In the genomic region with DNA sequence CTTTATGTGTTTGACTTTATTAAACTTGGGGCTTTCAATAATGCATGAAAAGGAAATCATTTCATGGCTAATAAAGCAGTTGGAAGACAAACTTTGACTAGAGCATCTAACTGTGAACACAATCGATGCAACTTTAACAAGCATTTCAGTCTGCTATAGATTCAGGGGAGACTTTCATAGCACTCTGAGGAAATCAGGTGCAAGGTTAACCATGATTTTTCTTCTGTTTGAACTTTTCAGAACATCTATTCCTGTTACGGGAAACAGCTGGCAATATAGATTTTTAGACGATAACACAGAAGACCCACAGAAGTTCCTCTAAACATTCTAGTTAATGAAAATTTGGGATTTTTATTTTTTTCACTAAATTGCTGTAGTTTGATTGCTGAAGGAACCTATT, we compare ENCODE assay signal across 17 cellular contexts.
DNase-seq lines count a peak whose midpoint lies in the region; ATAC-seq and TF ChIP-seq lines count a peak whose summit lies in the region.
"Had no signal": no experiment of that assay in that cellular context is flagged by ENCODE, and none has a peak within 500 bp of the region (broad histone marks: within the 10 kb centered on the region; RNA-seq: fewer than 3 reads in every experiment).

No MANE protein-coding gene starts in this region.

- no peaks in the 10 kb centered on the region for H3K27me3 Mint-ChIP-seq in activated naive CD8-positive, alpha-beta T cell
- H3K27me3 Mint-ChIP-seq in activated naive CD8-positive, alpha-beta T cell treated with anti-CD3 and anti-CD28 coated beads for 36 hours, result no peaks in the 10 kb centered on the region
- H3K27me3 Mint-ChIP-seq in T-helper 17 cell (peaks cover 6% of the 10 kb centered on the region), natural killer cell (ENCODE audit: low read depth in 2 of 2) (no peaks in the 10 kb centered on the region)

- H3K27ac Mint-ChIP-seq in activated naive CD8-positive, alpha-beta T cell, result peak overlapping the region; percentile 24
- no peak overlapping the region for H3K27ac Mint-ChIP-seq in activated naive CD8-positive, alpha-beta T cell treated with anti-CD3 and anti-CD28 coated beads for 36 hours
- H3K27ac Mint-ChIP-seq in T-helper 17 cell (peak overlapping the region; percentile 6), natural killer cell (peak overlapping the region; percentile 84 to 86)

- no peaks in the 10 kb centered on the region for H4K20me1 ChIP-seq in DND-41 (ENCODE audit: insufficient read depth, low read length)

- H3K36me3 ChIP-seq in DND-41 (ENCODE audit: insufficient read depth, low read length) (no peaks in the 10 kb centered on the region), mucosa of descending colon (ENCODE audit: low read depth) (no peaks in the 10 kb centered on the region)

- no peaks in the 10 kb centered on the region for H3K36me3 Mint-ChIP-seq in activated naive CD8-positive, alpha-beta T cell
- H3K36me3 Mint-ChIP-seq in activated naive CD8-positive, alpha-beta T cell treated with anti-CD3 and anti-CD28 coated beads for 36 hours, result no peaks in the 10 kb centered on the region
- no peaks in the 10 kb centered on the region for H3K36me3 Mint-ChIP-seq in T-helper 17 cell (ENCODE audit: low read depth)
- no peaks in the 10 kb centered on the region for H3K36me3 Mint-ChIP-seq in natural killer cell

- no peak for DNase-seq in activated naive CD8-positive, alpha-beta T cell treated with anti-CD3 and anti-CD28 coated beads for 36 hours
- DNase-seq in DND-41 (no peak), T-helper 17 cell (no peak), natural killer cell (no peak), NCI-H345 treated with DMSO at 0.1 percent for 48 hours (lab: John Stamatoyannopoulos, UW; ENCODE audit: unreplicated experiment) (no peak), mucosa of descending colon (no peak), NCI-H1436 treated with DMSO at 0.1 percent for 48 hours (lab: John Stamatoyannopoulos, UW) (no peak)
- DNase-seq: MM.1S; NCI-H1092; NCI-H1436; NCI-H1930; NCI-H510A treated with DMSO at 0.1 percent for 48 hours; NCI-H748 treated with DMSO at 0.1 percent for 48 hours; NK-92 treated with Interleukin-12 subunit alpha and Interleukin-12 subunit beta, amount 100 ng/mL, for 24 hours; SIG-M5; SK-N-SH had no signal

- peak overlapping the region; percentile 39 for H3K9ac ChIP-seq in DND-41 (ENCODE audit: low read depth, low read length)
- H3K9ac ChIP-seq: SK-N-SH had no signal

- H3K4me1 ChIP-seq in DND-41 (ENCODE audit: insufficient read depth, low read length) (peaks cover 80% of the 10 kb centered on the region), mucosa of descending colon (ENCODE audit: low read depth) (no peaks in the 10 kb centered on the region)

- intact Hi-C loops in natural killer cell (cut with micrococcal nuclease), result no loop called here
- intact Hi-C loops in mucosa of descending colon (cut with DNase I, micrococcal nuclease), result no loop called here

- ATAC-seq in DND-41 (ENCODE audit: insufficient read depth, low read depth) (peak; percentile 35; the same call in 2 of the 3 replicates), T-helper 17 cell (no peak), natural killer cell (no peak), mucosa of descending colon (no peak)

- no peaks in the 10 kb centered on the region for H3K79me2 ChIP-seq in DND-41 (ENCODE audit: insufficient read depth, low read length)

- no peaks in the 10 kb centered on the region for H3K9me3 ChIP-seq in DND-41 (ENCODE audit: insufficient read depth, low read length, severe bottlenecking)
- no peaks in the 10 kb centered on the region for H3K9me3 ChIP-seq in T-helper 17 cell (ENCODE audit: control insufficient read depth, low read length, poor library complexity, severe bottlenecking)
- H3K9me3 ChIP-seq in mucosa of descending colon, result no peaks in the 10 kb centered on the region
- H3K9me3 ChIP-seq: SK-N-SH had no signal

- peak overlapping the region; percentile 48 for H3K4me2 ChIP-seq in DND-41 (ENCODE audit: insufficient read depth, low read length)
- H3K4me2 ChIP-seq: SK-N-SH had no signal

- 0 out of 2 replicates have a peak overlapping the region, but pooled peaks have one; percentile 13 for H2AFZ ChIP-seq in DND-41 (ENCODE audit: low read depth, low read length)

- H3K4me3 ChIP-seq in DND-41 (ENCODE audit: low read depth in 1 of 2, low read length in 2 of 2) (no peak overlapping the region), mucosa of descending colon (no peak overlapping the region)

- no peaks in the 10 kb centered on the region for H3K9me3 Mint-ChIP-seq in activated naive CD8-positive, alpha-beta T cell (ENCODE audit: low read depth)
- peaks cover 1% of the 10 kb centered on the region for H3K9me3 Mint-ChIP-seq in activated naive CD8-positive, alpha-beta T cell treated with anti-CD3 and anti-CD28 coated beads for 36 hours
- peaks cover 0 to 2% of the 10 kb centered on the region in 2 donors for H3K9me3 Mint-ChIP-seq in natural killer cell

- no peak for TF ChIP-seq CTCF in DND-41 (IDR thresholded peaks at IDR 0.05; ENCODE audit: borderline replicate concordance, extremely low read depth, low read length, poor library complexity, severe bottlenecking)
- no peak for TF ChIP-seq CTCF in natural killer cell (IDR thresholded peaks at IDR 0.05)
- TF ChIP-seq CTCF in mucosa of descending colon (IDR thresholded peaks at IDR 0.05), result no peak

- H3K4me3 Mint-ChIP-seq in activated naive CD8-positive, alpha-beta T cell, result no peak overlapping the region
- no peak overlapping the region for H3K4me3 Mint-ChIP-seq in activated naive CD8-positive, alpha-beta T cell treated with anti-CD3 and anti-CD28 coated beads for 36 hours
- H3K4me3 Mint-ChIP-seq in T-helper 17 cell, result peak overlapping the region; percentile 70
- peak overlapping the region; percentile 47 for H3K4me3 Mint-ChIP-seq in natural killer cell

- H3K27ac ChIP-seq in DND-41 (ENCODE audit: low read length), result peak overlapping the region; percentile 91

- H3K4me1 Mint-ChIP-seq in activated naive CD8-positive, alpha-beta T cell (ENCODE audit: low read depth), result peaks cover 61% of the 10 kb centered on the region
- H3K4me1 Mint-ChIP-seq in activated naive CD8-positive, alpha-beta T cell treated with anti-CD3 and anti-CD28 coated beads for 36 hours, result peaks cover 42% of the 10 kb centered on the region
- H3K4me1 Mint-ChIP-seq in T-helper 17 cell (peaks cover 57% of the 10 kb centered on the region), natural killer cell (peaks cover 95 to 99% of the 10 kb centered on the region in 2 donors)

- no peaks in the 10 kb centered on the region for H3K27me3 ChIP-seq in DND-41 (ENCODE audit: insufficient read depth, low read length, poor library complexity)

Comparison
In these comparisons a context has a peak if more than half of its experiments do, and no peak if none do; other contexts are left out.
1. H3K4me3 Mint-ChIP-seq: peak in T-helper 17 cell (single experiment) and natural killer cell (single experiment); none in activated naive CD8-positive, alpha-beta T cell (single experiment) and activated naive CD8-positive, alpha-beta T cell treated with anti-CD3 and anti-CD28 coated beads for 36 hours (single experiment).